Comparison of ENCODE assay signal across 8 cellular contexts in genomic region chr1:241849345-241849695, GRCh38. TPM values are rescaled to one million over a fixed set of nuclear protein-coding genes. Genes with fewer than 3 reads are reported as not detected.
DNase-seq lines count a peak whose midpoint lies in the region; ATAC-seq, FAIRE-seq and TF ChIP-seq lines count a peak whose summit lies in the region.

No MANE protein-coding gene starts in this region.

- TF ChIP-seq RAD21 in HepG2 (CRISPR knock-in tag; IDR thresholded peaks at IDR 0.05) = no peak

- H4K20me1 ChIP-seq in HepG2 (ENCODE audit: insufficient read depth, low read length) = no peaks in the 10 kb centered on the region
- H4K20me1 ChIP-seq in fibroblast of lung (ENCODE audit: control insufficient read depth, extremely low read depth, insufficient read depth, low read length) = no peaks in the 10 kb centered on the region

- H3K27ac ChIP-seq in HepG2 (ENCODE audit: extremely low read length, insufficient read depth, low read length) = no peak overlapping the region
- H3K27ac ChIP-seq in right lobe of liver = no peak overlapping the region
- H3K27ac ChIP-seq in fibroblast of lung (ENCODE audit: insufficient read depth, low read length) = no peak overlapping the region

- no peak for TF ChIP-seq CTCF in HepG2 (CRISPR knock-in tag; IDR thresholded peaks at IDR 0.05)
- no peak for TF ChIP-seq CTCF in right lobe of liver (IDR thresholded peaks at IDR 0.05)
- no peak for TF ChIP-seq CTCF in fibroblast of lung (conservative IDR thresholded peaks at IDR 0.05 in 1 of 2, IDR thresholded peaks at IDR 0.05 in 1 of 2; ENCODE audit: low read depth in 1 of 2, low read length in 2 of 2)
- TF ChIP-seq CTCF in type B pancreatic cell (conservative IDR thresholded peaks at IDR 0.05) = no peak

- H3K36me3 ChIP-seq in HepG2 (replicated peaks in 1 of 2; ENCODE audit: control insufficient read depth in 1 of 2, insufficient read depth in 2 of 2, low read length in 2 of 2) (peaks cover under 1 to 4% of the 10 kb centered on the region in 2 experiments; a peak in 2 of 5 replicates), right lobe of liver (no peaks in the 10 kb centered on the region), fibroblast of lung (ENCODE audit: control insufficient read depth, insufficient read depth, low read length) (no peaks in the 10 kb centered on the region)

- DNase-seq in HepG2 (ENCODE audit: low spot score) (no peak), right lobe of liver (no peak), RPMI8226 (peak; percentile 15), fibroblast of lung (ENCODE audit: low read depth in 2 of 2) (no peak), type B pancreatic cell (ENCODE audit: extremely low spot score, unreplicated experiment) (no peak), HCEC 1CT (no peak), NCI-H446 treated with DMSO at 0.1 percent for 48 hours (lab: John Stamatoyannopoulos, UW) (no peak)

- peak overlapping the region; percentile 99 for H3K4me3 Mint-ChIP-seq in type B pancreatic cell

- TF ChIP-seq EP300 in HepG2 (IDR thresholded peaks at IDR 0.05; ENCODE audit: low read depth in 2 of 2, low read length in 2 of 2) = no peak
- no peak for TF ChIP-seq EP300 in HepG2 (CRISPR knock-in tag; IDR thresholded peaks at IDR 0.05; ENCODE audit: borderline replicate concordance)

- no TSS peak for BruUV-seq in HepG2 (replicated peaks; lab: Mats Ljungman, UMichigan)

- POLR2A ChIA-PET in HepG2 (lab: Yijun Ruan, JAX) = no interaction called here

- no peaks in the 10 kb centered on the region; a peak in 1 of 5 replicates for H3K27me3 ChIP-seq in HepG2 (ENCODE audit: control insufficient read depth in 1 of 2, insufficient read depth in 2 of 2, low read length in 2 of 2)
- no peaks in the 10 kb centered on the region for H3K27me3 ChIP-seq in right lobe of liver
- no peaks in the 10 kb centered on the region for H3K27me3 ChIP-seq in fibroblast of lung (ENCODE audit: control insufficient read depth, insufficient read depth, low read length)

- CTCF ChIA-PET in HepG2 (lab: Yijun Ruan, JAX; ENCODE audit: low intra/inter-chr PET ratio, low total read pairs) = no interaction called here

- WGBS in HepG2 (ENCODE audit: low lambda C conversion rate) = 63% methylated on average over 6 of the region's 6 CpGs
- 55% methylated on average over 5 of the region's 6 CpGs for WGBS in right lobe of liver (ENCODE audit: insufficient coverage, low coverage, low lambda C conversion rate, missing lambda C conversion rate)

- H3K4me2 ChIP-seq in HepG2 (ENCODE audit: low read depth, low read length) = peak overlapping the region; percentile 82
- H3K4me2 ChIP-seq in fibroblast of lung (ENCODE audit: extremely low read depth, insufficient read depth, low read length) = peak overlapping the region; percentile 90

- H3K9ac ChIP-seq in HepG2 (ENCODE audit: insufficient read depth, low read depth, low read length) (peak overlapping the region; percentile 79; the same call in 1 of the 2 replicates), fibroblast of lung (ENCODE audit: insufficient read depth, low read length) (no peak overlapping the region)

- H3K4me3 ChIP-seq in HepG2 (replicated peaks in 1 of 3; ENCODE audit: insufficient read depth in 1 of 3, low read depth in 2 of 3, low read length in 3 of 3) (peak overlapping the region; percentile 90 to 99 (median 97); a peak in 5 of 6 replicates), right lobe of liver (no peak overlapping the region), fibroblast of lung (replicated peaks in 1 of 4; ENCODE audit: control extremely low read depth in 1 of 4, insufficient read depth in 1 of 4, low read depth in 3 of 4, low read length in 4 of 4) (peak overlapping the region; percentile 86 to 96 (median 88))

- ATAC-seq in HepG2 (no peak), right lobe of liver (no peak), HG03571 (IDR thresholded peaks at IDR 0.05; ENCODE audit: unreplicated experiment) (no peak)

- no peaks in the 10 kb centered on the region for H3K9me3 Mint-ChIP-seq in type B pancreatic cell

- intact Hi-C loops in HepG2 (cut with micrococcal nuclease; ENCODE audit: unreplicated experiment) (no loop called here), right lobe of liver (cut with DNase I) (no loop called here)

- H2AFZ ChIP-seq in HepG2 (ENCODE audit: low read length) (no peak overlapping the region), fibroblast of lung (ENCODE audit: low read length) (no peak overlapping the region)

- in situ Hi-C loops in HepG2 (cut with HindIII; ENCODE audit: extremely low pct_ligation_motif_present, low pct_unique_long_range_greater_than_20kb) = no loop called here

- H3K36me3 Mint-ChIP-seq in type B pancreatic cell = peaks cover 9% of the 10 kb centered on the region

- peaks cover 2% of the 10 kb centered on the region for H3K79me2 ChIP-seq in HepG2 (ENCODE audit: insufficient read depth, low read length)
- peaks cover 16% of the 10 kb centered on the region for H3K79me2 ChIP-seq in fibroblast of lung (ENCODE audit: control insufficient read depth, insufficient read depth, low read length)

- no peaks in the 10 kb centered on the region for H3K27me3 Mint-ChIP-seq in type B pancreatic cell

- H3K9me3 ChIP-seq in HepG2 (ENCODE audit: low read length) (no peaks in the 10 kb centered on the region), right lobe of liver (no peaks in the 10 kb centered on the region), fibroblast of lung (ENCODE audit: control insufficient read depth, insufficient read depth, low read depth, low read length) (no peaks in the 10 kb centered on the region)

- H3K4me1 ChIP-seq in HepG2 (ENCODE audit: insufficient read depth, low read length) = peaks cover 29% of the 10 kb centered on the region
- peaks cover 0 to 10% (median 2%) of the 10 kb centered on the region in 4 donors for H3K4me1 ChIP-seq in right lobe of liver
- no peaks in the 10 kb centered on the region for H3K4me1 ChIP-seq in fibroblast of lung (ENCODE audit: control insufficient read depth, extremely low read depth, insufficient read depth, low read length)

- TF ChIP-seq POLR2A in HepG2 (IDR thresholded peaks at IDR 0.05; ENCODE audit: insufficient read depth in 1 of 2, low read depth in 2 of 2, low read length in 2 of 2) = no peak
- TF ChIP-seq POLR2A in right lobe of liver (IDR thresholded peaks at IDR 0.05) = no peak

- H3K4me1 Mint-ChIP-seq in type B pancreatic cell (ENCODE audit: unreplicated experiment) = peaks cover 18% of the 10 kb centered on the region

- H3K27ac Mint-ChIP-seq in type B pancreatic cell = peak overlapping the region; percentile 99

- FAIRE-seq in HepG2 (lab: Jason Lieb, UNC) = no peak

TF ChIP-seq in HepG2, 621 proteins besides CTCF, POLR2A, EP300 and RAD21:
- TF ChIP-seq RFXANK (CRISPR knock-in tag; IDR thresholded peaks at IDR 0.05) = no peak
TF ChIP-seq in HepG2: peak in this region for 0.

RNA-seq across cellular contexts. Expression of gene EXO1, which starts 1.3 kb away (rescaled TPM):
- total RNA-seq in HepG2 (2016; rRNA removed; fragmentation: Illumina TruSeq; extraction: Trizol) = 26.1 and 35.6 TPM in 2 replicates
- total RNA-seq in HepG2 (2016; cell fraction: cytosol; rRNA removed; fragmentation: Illumina TruSeq; extraction: Trizol; ENCODE audit: low read depth) = 5.3 and 6.4 TPM in 2 replicates
- 24.4 and 33.9 TPM in 2 replicates for total RNA-seq in HepG2 (2016; cell fraction: insoluble cytoplasmic fraction; rRNA removed; fragmentation: Illumina TruSeq; extraction: Trizol)
- total RNA-seq in HepG2 (2016; cell fraction: membrane; rRNA removed; fragmentation: Illumina TruSeq; extraction: Trizol) = 13.0 and 14.4 TPM in 2 replicates
- 17.1 and 17.8 TPM in 2 replicates for total RNA-seq in HepG2 (2016; cell fraction: nucleus; rRNA removed; fragmentation: Illumina TruSeq; extraction: Trizol)
- polyA plus RNA-seq in HepG2 (2011; rRNA removed) = 1.6 and 3.2 TPM in 2 replicates
- 1.7 and 2.3 TPM in 2 replicates for polyA plus RNA-seq in HepG2 (2011; cell fraction: cytosol; rRNA removed)
- polyA plus RNA-seq in HepG2 (2011; cell fraction: nucleus; rRNA removed) = 1.8 and 2.1 TPM in 2 replicates
- polyA plus RNA-seq in HepG2 (2012) = 1.0 and 5.1 TPM in 2 replicates
- polyA plus RNA-seq in HepG2 (2016; cell fraction: cytosol; fragmentation: Illumina TruSeq; extraction: Trizol; ENCODE audit: low read depth) = 1.3 and 1.4 TPM in 2 replicates
- polyA plus RNA-seq in HepG2 (2016; cell fraction: insoluble cytoplasmic fraction; fragmentation: Illumina TruSeq; extraction: Trizol; ENCODE audit: low read depth) = 22.5 and 24.0 TPM in 2 replicates
- 4.7 and 4.8 TPM in 2 replicates for polyA plus RNA-seq in HepG2 (2016; cell fraction: membrane; fragmentation: Illumina TruSeq; extraction: Trizol; ENCODE audit: low read depth)
- 13.3 and 14.2 TPM in 2 replicates for polyA plus RNA-seq in HepG2 (2016; cell fraction: nucleus; fragmentation: Illumina TruSeq; extraction: Trizol; ENCODE audit: insufficient read depth, low read depth)
- polyA minus RNA-seq in HepG2 (2011; rRNA and poly(A)+ RNA removed; ENCODE audit: low replicate concordance) = 3.8 and 32.8 TPM in 2 replicates
- 4.7 and 7.4 TPM in 2 replicates for polyA minus RNA-seq in HepG2 (2011; cell fraction: cytosol; rRNA and poly(A)+ RNA removed)
- polyA minus RNA-seq in HepG2 (2011; cell fraction: nucleus; rRNA and poly(A)+ RNA removed) = 11.1 and 12.6 TPM in 2 replicates
- total RNA-seq in right lobe of liver = 1 to 10 TPM in 2 of 6 experiments, under 1 TPM in 3, not detected in 1; 0.29 to 1.7 (median 0.62) TPM
- 1.3 and 3.0 TPM in 2 replicates for total RNA-seq in fibroblast of lung
- 7.2 and 14.6 TPM in 2 replicates for polyA plus RNA-seq in fibroblast of lung
- polyA plus RNA-seq in fibroblast of lung (2012) = 4.8 and 9.8 TPM in 2 replicates
- 1.1 and 4.5 TPM in 2 replicates for polyA minus RNA-seq in fibroblast of lung (ENCODE audit: low replicate concordance)
- total RNA-seq in type B pancreatic cell (ENCODE audit: low replicate concordance) = 10.2 and 25.5 TPM in 2 replicates

Comparison
In these comparisons a context has a peak if more than half of its experiments do, and no peak if none do; other contexts are left out.
1. H3K4me3 ChIP-seq: peak in HepG2 (3 of 3) and fibroblast of lung (4 of 4); none in right lobe of liver (0 of 3).